ENCODE assay signal across 9 cellular contexts in the genomic region with DNA sequence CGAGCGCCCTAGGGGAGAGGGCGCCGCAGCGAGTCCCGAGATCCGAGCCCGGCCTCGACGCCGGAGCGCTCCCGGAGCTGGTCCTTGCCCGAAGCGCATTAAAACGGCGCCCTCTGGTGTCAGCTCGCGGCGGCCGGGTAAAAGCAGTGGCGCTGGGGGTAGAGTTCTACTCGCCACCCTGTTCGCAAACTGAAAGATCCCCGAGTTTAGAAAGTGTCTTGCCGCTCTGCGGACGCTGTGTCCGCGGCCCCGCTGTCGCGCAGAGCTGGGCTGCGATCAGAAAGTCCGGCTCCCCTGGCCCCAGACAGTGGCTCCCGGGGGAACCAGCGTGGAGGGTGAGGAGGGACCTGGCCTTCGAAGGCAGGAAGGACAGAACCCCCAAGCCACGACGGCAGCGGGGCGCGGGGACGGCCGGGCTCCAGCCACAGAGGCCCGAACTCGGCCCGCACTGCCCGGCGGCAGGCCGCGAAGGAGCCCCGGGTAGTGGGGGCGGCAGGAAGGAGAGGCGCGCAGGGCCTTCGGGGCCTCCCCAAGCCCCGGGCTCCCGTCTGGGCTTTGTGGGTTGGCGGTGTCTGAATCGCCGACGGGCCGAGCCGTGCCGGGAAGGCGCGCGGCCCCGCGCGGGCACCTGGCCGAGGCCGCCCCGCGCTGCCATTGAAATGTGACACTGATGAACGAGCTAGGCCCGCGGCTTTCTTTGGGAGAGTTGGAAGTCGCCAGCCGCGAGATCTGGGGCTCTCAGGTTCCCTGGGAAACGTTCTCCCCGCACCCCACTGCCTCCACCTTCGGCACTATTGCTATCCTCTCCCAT. TPM values are rescaled to one million over a fixed set of nuclear protein-coding genes. Genes with fewer than 3 reads are reported as not detected.
DNase-seq lines count a peak whose midpoint lies in the region; ATAC-seq and TF ChIP-seq lines count a peak whose summit lies in the region.
"Had no signal": no experiment of that assay in that cellular context is flagged by ENCODE, and none has a peak within 500 bp of the region (broad histone marks: within the 10 kb centered on the region; RNA-seq: fewer than 3 reads in every experiment).

No MANE protein-coding gene starts in this region.

- intact Hi-C loops in left cardiac atrium (cut with DNase I) (loop anchor here (5.0 to 10.0 kb wide), 8 partner anchors 58 to 1068 kb away; no protein-coding TSS in a partner anchor), posterior vena cava (cut with DNase I) (loop anchor here (5.0 kb wide), 1 partner anchor 61 kb away; no protein-coding TSS in a partner anchor), transverse colon (cut with DNase I; ENCODE audit: low total_unique reads) (loop anchor here (5.0 to 10.0 kb wide), 2 partner anchors 68 to 1066 kb away; no protein-coding TSS in a partner anchor)

- ATAC-seq in T-cell (replicated peaks in 1 of 4) (peak; percentile 88 to 98 (median 92)), left cardiac atrium (peak; percentile 95 to 97)

- no peak for TF ChIP-seq EP300 in transverse colon (IDR thresholded peaks at IDR 0.05; ENCODE audit: low read depth)

- no peaks in the 10 kb centered on the region for H3K9me3 ChIP-seq in transverse colon
- H3K9me3 ChIP-seq: Caco-2 had no signal

- WGBS in transverse colon (ENCODE audit: low coverage in 1 of 2), 2 donors: 27% methylated on average over 29 of the region's 85 CpGs; no CpG with 5 or more reads in 1 of the 2 donors

- peaks cover 0 to 10% (median 9%) of the 10 kb centered on the region in 3 donors for H3K4me1 Mint-ChIP-seq in T-cell

- peak overlapping the region; percentile 60 to 75 (median 74) for H3K4me3 Mint-ChIP-seq in T-cell

- in situ Hi-C loops in transverse colon (cut with MboI; ENCODE audit: low pct_ligation_motif_present in 1 of 4, low pct_unique_long_range_greater_than_20kb in 1 of 4, low sequenced_read_pairs in 3 of 4): loop anchor here (25.0 kb wide), 8 partner anchors 181 to 1056 kb away; no protein-coding TSS in a partner anchor

- CTCF ChIA-PET in T-cell (lab: Charles Lee): interaction anchor here (0.6 to 2.3 kb wide), 10 partner anchors 12 to 1126 kb away, joined by 3 to 12 read pairs (median 4); no protein-coding TSS in a partner anchor

- no peaks in the 10 kb centered on the region for H3K27me3 ChIP-seq in transverse colon

- TF ChIP-seq POLR2A in transverse colon (IDR thresholded peaks at IDR 0.05): no peak

- H3K27ac ChIP-seq in transverse colon: peak overlapping the region; percentile 34 to 75 (median 60)

- peaks cover 0 to 12% (median 6%) of the 10 kb centered on the region in 4 donors for H3K4me1 ChIP-seq in transverse colon
- H3K4me1 ChIP-seq: Caco-2 had no signal

- peaks cover 20 to 32% of the 10 kb centered on the region in 2 donors for H3K27me3 Mint-ChIP-seq in T-cell

- no peaks in the 10 kb centered on the region for H3K36me3 Mint-ChIP-seq in T-cell

- POLR2A ChIA-PET in T-cell (lab: Charles Lee): no interaction called here

- peak overlapping the region; percentile 27 to 60 (median 32) for H3K4me3 ChIP-seq in transverse colon

- no peaks in the 10 kb centered on the region for H3K36me3 ChIP-seq in transverse colon

- DNase-seq in NCI-H2081 (lab: John Stamatoyannopoulos, UW): peak; percentile 41 to 63
- no peak for DNase-seq in NCI-H2081 treated with DMSO at 0.1 percent for 48 hours (lab: John Stamatoyannopoulos, UW)
- peak; percentile 89 for DNase-seq in HuH-7.5 (ENCODE audit: low spot score)
- peak; percentile 52 to 86 (median 78) for DNase-seq in T-cell
- peak; percentile 48 for DNase-seq in amniotic epithelial cell (ENCODE audit: low read depth)
- DNase-seq in left cardiac atrium: peak; percentile 93
- DNase-seq in posterior vena cava (ENCODE audit: low spot score): peak; percentile 97
- peak; percentile 88 for DNase-seq in transverse colon

- no peaks in the 10 kb centered on the region for H3K9me3 Mint-ChIP-seq in T-cell

- peak; percentile 82 to 89 (median 87) for TF ChIP-seq CTCF in transverse colon (IDR thresholded peaks at IDR 0.05)

- no peak overlapping the region for H3K27ac Mint-ChIP-seq in T-cell

RNA-seq across cellular contexts. Expression of a gene that starts 39.1 kb away (rescaled TPM):
- total RNA-seq in T-cell (10 to 100 TPM in 1 of 5 donors, 1 to 10 TPM in 4; 5.1 to 10.1 (median 7.1) TPM), left cardiac atrium (10 to 100 TPM; 94.1 to 97.8 TPM), posterior vena cava (100 to 1,000 TPM; 117 to 183 TPM), transverse colon (10 to 100 TPM; 17.3 to 37.2 (median 29.8) TPM)
